ENCODE assay signal across 23 cellular contexts in genomic region chr22:27397948-27398330, GRCh38.
DNase-seq lines count a peak whose midpoint lies in the region; ATAC-seq and TF ChIP-seq lines count a peak whose summit lies in the region.
"Had no signal": no experiment of that assay in that cellular context is flagged by ENCODE, and none has a peak within 500 bp of the region (broad histone marks: within the 10 kb centered on the region; RNA-seq: fewer than 3 reads in every experiment).

No MANE protein-coding gene starts in this region.

- H3K9me3 ChIP-seq in mammary epithelial cell (replicated peaks; ENCODE audit: insufficient read depth, low read length) (no peaks in the 10 kb centered on the region), cardiac muscle cell (ENCODE audit: low read depth) (no peaks in the 10 kb centered on the region)

- intact Hi-C loops in MCF 10A (cut with micrococcal nuclease) (no loop called here), mammary epithelial cell (cut with micrococcal nuclease) (loop anchor here (10.0 kb wide), 1 partner anchor 563 kb away; no protein-coding TSS in a partner anchor)

- H3K27ac ChIP-seq in mammary epithelial cell (ENCODE audit: insufficient read depth, low read depth, low read length) = no peak overlapping the region
- no peak overlapping the region for H3K27ac ChIP-seq in cardiac muscle cell
- H3K27ac ChIP-seq: 22Rv1; BLaER1 treated with 17β-estradiol and CSF1 and Interleukin-3, amounts not matched to agents 10 nM and 100 nM; skin epidermis; suprapubic skin had no signal

- no peaks in the 10 kb centered on the region for H4K20me1 ChIP-seq in mammary epithelial cell (ENCODE audit: insufficient read depth, low read length)
- H4K20me1 ChIP-seq: BLaER1 treated with 17β-estradiol and CSF1 and Interleukin-3, amounts not matched to agents 10 nM and 100 nM had no signal

- H3K9ac ChIP-seq in mammary epithelial cell (ENCODE audit: insufficient read depth, low read length) = no peak overlapping the region
- H3K9ac ChIP-seq: BLaER1 treated with 17β-estradiol and CSF1 and Interleukin-3, amounts not matched to agents 10 nM and 100 nM had no signal

- POLR2A ChIA-PET in MCF 10A (lab: Yijun Ruan, JAX) = no interaction called here

- DNase-seq in MCF 10A (ENCODE audit: unreplicated experiment) (peak; percentile 20), mammary epithelial cell (no peak), cardiac muscle cell (ENCODE audit: low read depth in 1 of 2, low spot score in 1 of 2) (peak in 1 of 2 donors; percentile 92), ureter (ENCODE audit: low spot score) (peak; percentile 69)
- DNase-seq: activated naive CD8-positive, alpha-beta T cell treated with anti-CD3 and anti-CD28 coated beads, Interleukin-2, amount 10 ng/mL, durations not matched to agents 7 days and 5 days; hypothalamus; kidney glomerular epithelial cell; NCI-H1436; NCI-H82; stimulated activated CD4-positive, alpha-beta T cell treated with anti-CD3 and anti-CD28 coated beads, Interleukin-4, amount 100 ng/mL, for 1 hour; T-helper 9 cell had no signal

- WGBS in mammary epithelial cell (ENCODE audit: low coverage, missing lambda C conversion rate) = 76% methylated on average over 11 of the region's 12 CpGs

- H3K27me3 Mint-ChIP-seq in MCF 10A (ENCODE audit: insufficient read depth, unreplicated experiment) (no peaks in the 10 kb centered on the region), nephron (ENCODE audit: low read depth) (peaks cover 38% of the 10 kb centered on the region)

- BruUV-seq in MCF 10A (replicated peaks; lab: Mats Ljungman, UMichigan) = no TSS peak
- BruUV-seq in mammary epithelial cell (replicated peaks; lab: Mats Ljungman, UMichigan) = no TSS peak

- no peak for ATAC-seq in GM18498 (IDR thresholded peaks at IDR 0.05; ENCODE audit: unreplicated experiment)
- ATAC-seq in GM21447 (IDR thresholded peaks at IDR 0.05; ENCODE audit: unreplicated experiment) = no peak
- no peak for ATAC-seq in GM18517 (IDR thresholded peaks at IDR 0.05; ENCODE audit: unreplicated experiment)
- ATAC-seq: activated CD4-positive, CD25-positive, alpha-beta regulatory T cell treated with anti-CD3 and anti-CD28 coated beads, Interleukin-2, amount 50 U/mL, for 24 hours; Panc1; SK-N-SH treated with all-trans-retinoic acid at 6 μM for 48 hours had no signal

- peaks cover 10% of the 10 kb centered on the region for H3K9me3 Mint-ChIP-seq in MCF 10A (ENCODE audit: unreplicated experiment)
- H3K9me3 Mint-ChIP-seq in nephron = peaks cover 13% of the 10 kb centered on the region
- H3K9me3 Mint-ChIP-seq: activated naive CD8-positive, alpha-beta T cell treated with anti-CD3 and anti-CD28 coated beads, Interleukin-2, amount 10 ng/mL, durations not matched to agents 7 days and 5 days had no signal

- TF ChIP-seq CTCF in MCF 10A (IDR thresholded peaks at IDR 0.05; ENCODE audit: unreplicated experiment) (no peak), mammary epithelial cell (conservative IDR thresholded peaks at IDR 0.05 in 1 of 2, IDR thresholded peaks at IDR 0.05 in 1 of 2; ENCODE audit: extremely low read depth in 1 of 2, insufficient read depth in 1 of 2, low read depth in 1 of 2, low read length in 2 of 2) (no peak), cardiac muscle cell (IDR thresholded peaks at IDR 0.05; ENCODE audit: low read depth, low read length) (peak; percentile 16), nephron (IDR thresholded peaks at IDR 0.05; ENCODE audit: unreplicated experiment in 3 of 3) (no peak)

- no peaks in the 10 kb centered on the region for H3K36me3 Mint-ChIP-seq in MCF 10A (ENCODE audit: insufficient read depth, unreplicated experiment)
- no peaks in the 10 kb centered on the region for H3K36me3 Mint-ChIP-seq in nephron (ENCODE audit: low read depth)
- H3K36me3 Mint-ChIP-seq: activated naive CD8-positive, alpha-beta T cell treated with anti-CD3 and anti-CD28 coated beads, Interleukin-2, amount 10 ng/mL, durations not matched to agents 7 days and 5 days had no signal

- H3K36me3 ChIP-seq in mammary epithelial cell (ENCODE audit: insufficient read depth, low read length) (no peaks in the 10 kb centered on the region), cardiac muscle cell (no peaks in the 10 kb centered on the region)
- H3K36me3 ChIP-seq: BLaER1 treated with 17β-estradiol and CSF1 and Interleukin-3, amounts not matched to agents 10 nM and 100 nM; suprapubic skin had no signal

- H3K4me3 Mint-ChIP-seq in MCF 10A (ENCODE audit: unreplicated experiment) (no peak overlapping the region), nephron (no peak overlapping the region)
- H3K4me3 Mint-ChIP-seq: activated naive CD8-positive, alpha-beta T cell treated with anti-CD3 and anti-CD28 coated beads, Interleukin-2, amount 10 ng/mL, durations not matched to agents 7 days and 5 days; activated T-helper 1 cell treated with anti-CD3 and anti-CD28 coated beads, Interleukin-12 subunit alpha, Interleukin-12 subunit beta, Interleukin-2, Interleukin-4 antibody, amounts not matched to agents 30 ng/mL and 10 ng/mL and 1 ng/mL, durations not matched to agents 14 hours and 24 hours and 36 hours had no signal

- dilution Hi-C loops in mammary epithelial cell (cut with HindIII; ENCODE audit: low sequenced_read_pairs) = no loop called here

- in situ Hi-C loops in mammary epithelial cell (cut with MboI; ENCODE audit: low sequenced_read_pairs in 2 of 2) = no loop called here

- H3K4me1 ChIP-seq in mammary epithelial cell (ENCODE audit: insufficient read depth, low read length) = no peaks in the 10 kb centered on the region
- H3K4me1 ChIP-seq in cardiac muscle cell (ENCODE audit: low read depth) = no peaks in the 10 kb centered on the region
- H3K4me1 ChIP-seq: BLaER1 treated with 17β-estradiol and CSF1 and Interleukin-3, amounts not matched to agents 10 nM and 100 nM; suprapubic skin had no signal

- no peaks in the 10 kb centered on the region for H3K79me2 ChIP-seq in mammary epithelial cell (ENCODE audit: insufficient read depth, low read length)

- H3K4me1 Mint-ChIP-seq in MCF 10A (ENCODE audit: insufficient read depth, unreplicated experiment) = peaks cover 6% of the 10 kb centered on the region
- H3K4me1 Mint-ChIP-seq in nephron = peaks cover 14% of the 10 kb centered on the region
- H3K4me1 Mint-ChIP-seq: activated naive CD8-positive, alpha-beta T cell treated with anti-CD3 and anti-CD28 coated beads, Interleukin-2, amount 10 ng/mL, durations not matched to agents 7 days and 5 days had no signal

- CTCF ChIA-PET in MCF 10A (lab: Yijun Ruan, JAX) = interaction anchor here (1.0 kb wide), 1 partner anchor 427 kb away, joined by 3 read pairs; no protein-coding TSS in a partner anchor
- CTCF ChIA-PET in mammary epithelial cell (lab: Charles Lee; ENCODE audit: low non-redundant PET) = no interaction called here

- H3K4me3 ChIP-seq in mammary epithelial cell (replicated peaks in 1 of 3; ENCODE audit: insufficient read depth in 1 of 3, low read depth in 2 of 3, low read length in 3 of 3) (no peak overlapping the region), cardiac muscle cell (no peak overlapping the region)
- H3K4me3 ChIP-seq: BLaER1 treated with 17β-estradiol and CSF1 and Interleukin-3, amounts not matched to agents 10 nM and 100 nM; skin epidermis; suprapubic skin had no signal

- no peak overlapping the region for H2AFZ ChIP-seq in mammary epithelial cell (ENCODE audit: low read depth, low read length)

- H3K27me3 ChIP-seq in mammary epithelial cell (ENCODE audit: insufficient read depth, low read length) (no peaks in the 10 kb centered on the region), cardiac muscle cell (no peaks in the 10 kb centered on the region)
- H3K27me3 ChIP-seq: BLaER1 treated with 17β-estradiol and CSF1 and Interleukin-3, amounts not matched to agents 10 nM and 100 nM had no signal

- no peak overlapping the region for H3K27ac Mint-ChIP-seq in MCF 10A (ENCODE audit: low read depth, unreplicated experiment)
- peak overlapping the region in 2 of 3 experiments; percentile 12 to 70 for H3K27ac Mint-ChIP-seq in nephron
- H3K27ac Mint-ChIP-seq: activated naive CD8-positive, alpha-beta T cell treated with anti-CD3 and anti-CD28 coated beads, Interleukin-2, amount 10 ng/mL, durations not matched to agents 7 days and 5 days; activated T-helper 1 cell treated with anti-CD3 and anti-CD28 coated beads, Interleukin-12 subunit alpha, Interleukin-12 subunit beta, Interleukin-2, Interleukin-4 antibody, amounts not matched to agents 30 ng/mL and 10 ng/mL and 1 ng/mL, durations not matched to agents 14 hours and 24 hours and 36 hours had no signal

- H3K4me2 ChIP-seq in mammary epithelial cell (ENCODE audit: insufficient read depth, low read depth, low read length) = no peak overlapping the region
- H3K4me2 ChIP-seq: BLaER1 treated with 17β-estradiol and CSF1 and Interleukin-3, amounts not matched to agents 10 nM and 100 nM had no signal
